Comparison of ENCODE assay signal across 2 cellular contexts in the genomic region with DNA sequence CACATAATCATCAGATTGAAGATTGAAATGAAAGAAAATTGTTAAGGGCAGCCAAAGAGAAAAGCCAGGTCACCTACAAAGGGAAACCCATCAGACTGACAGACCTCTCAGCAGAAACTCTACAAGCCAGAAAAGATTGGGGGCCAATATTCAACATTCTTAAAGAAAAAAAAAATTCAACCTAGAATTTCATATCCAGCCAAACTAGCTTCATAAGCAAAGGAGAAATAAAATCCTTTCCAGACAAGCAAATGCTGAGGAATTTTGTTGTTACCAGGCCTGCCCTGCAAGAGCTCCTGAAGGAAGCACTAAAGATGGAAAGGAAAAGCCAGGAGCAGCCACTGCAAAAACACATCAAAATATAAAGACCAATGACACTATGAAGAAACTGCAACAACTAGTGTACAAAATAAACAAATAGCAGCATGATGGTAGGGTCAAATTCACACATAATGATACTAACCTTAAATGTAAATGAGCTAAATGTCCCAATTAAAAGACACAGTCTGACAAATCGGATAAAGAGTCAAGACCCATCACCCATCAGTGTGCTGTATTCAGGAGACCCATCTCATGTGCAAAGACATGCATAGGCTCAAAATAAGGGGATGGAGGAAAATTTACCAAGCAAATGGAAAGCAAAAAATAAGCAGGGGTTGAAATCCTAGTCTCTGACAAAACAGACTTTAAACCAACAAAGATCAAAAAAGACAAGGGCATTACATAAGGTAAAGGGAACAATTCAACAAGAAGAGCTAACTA. TPM values are rescaled to one million over a fixed set of nuclear protein-coding genes. Genes with fewer than 3 reads are reported as not detected.
"Had no signal": no experiment of that assay in that cellular context is flagged by ENCODE, and none has a peak within 500 bp of the region (broad histone marks: within the 10 kb centered on the region; RNA-seq: fewer than 3 reads in every experiment).

No MANE protein-coding gene starts in this region.

RNA-seq across cellular contexts. Expression of gene HNMT, which starts 29.6 kb away (rescaled TPM):
- total RNA-seq: G401, GM12878 had no signal
- polyA plus RNA-seq: GM12878 had no signal
